Comparison of ENCODE assay signal across 14 cellular contexts in the genomic region with DNA sequence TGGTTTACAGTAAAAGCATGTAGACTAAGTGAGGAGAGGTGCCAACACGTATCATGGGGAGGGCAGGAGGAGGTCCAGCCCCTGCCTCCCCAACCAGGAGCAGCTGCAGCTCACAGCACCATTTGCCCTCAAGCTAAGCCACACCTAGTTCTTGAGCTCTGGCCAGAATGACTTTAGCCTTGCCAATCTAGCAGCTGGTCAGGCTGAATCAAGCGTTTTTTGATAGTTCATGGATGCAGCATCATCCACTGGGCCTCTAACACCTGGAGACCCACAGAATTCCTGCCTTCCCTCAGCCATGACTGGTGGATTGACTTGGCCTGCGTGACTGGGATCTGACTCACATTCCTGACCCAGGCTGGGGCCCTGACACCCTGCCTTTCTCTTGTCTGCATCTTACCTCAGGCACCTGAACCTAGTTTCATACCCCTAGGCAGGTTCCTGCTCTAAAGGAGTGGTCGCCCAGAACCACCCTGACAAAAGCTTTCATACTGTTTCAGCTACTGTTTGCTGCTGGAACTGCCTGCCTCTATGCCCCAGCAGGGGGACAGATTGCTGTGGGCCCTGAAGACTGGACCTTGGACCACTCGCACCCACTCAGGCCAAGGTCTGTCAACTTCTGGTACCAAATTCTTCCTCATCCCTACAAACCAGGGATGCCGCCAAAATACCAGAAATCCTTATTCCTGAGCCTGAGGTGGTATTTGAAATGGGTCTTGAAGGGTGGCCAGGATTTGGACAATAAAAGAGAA.
DNase-seq lines count a peak whose midpoint lies in the region; ATAC-seq and TF ChIP-seq lines count a peak whose summit lies in the region.
"Had no signal": no experiment of that assay in that cellular context is flagged by ENCODE, and none has a peak within 500 bp of the region (broad histone marks: within the 10 kb centered on the region; RNA-seq: fewer than 3 reads in every experiment).

No MANE protein-coding gene starts in this region.

- no peaks in the 10 kb centered on the region for H3K27me3 ChIP-seq in left lung

- H3K9me3 Mint-ChIP-seq in nephron: no peaks in the 10 kb centered on the region

- peaks cover 0 to 2% of the 10 kb centered on the region in 2 donors for H3K4me1 ChIP-seq in left lung

- H3K27ac Mint-ChIP-seq in nephron: peak overlapping the region in 2 of 3 experiments; percentile 91 to 96

- no peak overlapping the region for H3K27ac ChIP-seq in left lung
- H3K27ac ChIP-seq: KMS-11 had no signal

- intact Hi-C loops in left lung (cut with DNase I): no loop called here

- H3K36me3 Mint-ChIP-seq in nephron (ENCODE audit: low read depth): no peaks in the 10 kb centered on the region

- DNase-seq in Daoy (ENCODE audit: low read depth) (peak; percentile 66), NCI-H146 treated with DMSO at 0.1 percent for 48 hours (lab: John Stamatoyannopoulos, UW; ENCODE audit: unreplicated experiment) (peak; percentile 82), astrocyte of the hippocampus (ENCODE audit: low read depth, low spot score) (peak; percentile 34), activated T-cell treated with anti-CD3 and anti-CD28 coated beads for 4 hours (no peak), left lung (no peak)
- no peak for DNase-seq in effector CD8-positive, alpha-beta T cell (lab: John Stamatoyannopoulos, UW)
- DNase-seq: activated CD8-positive, alpha-beta memory T cell treated with anti-CD3 and anti-CD28 coated beads, Interleukin-2, amount 50 U/mL, for 48 hours; aorta; NK-92 treated with Interleukin-12 subunit alpha and Interleukin-12 subunit beta, amount 100 ng/mL, for 24 hours; occipital lobe; stimulated activated CD4-positive, alpha-beta T cell treated with anti-CD3 and anti-CD28 coated beads, Interleukin-4, amount 100 ng/mL, for 1 hour had no signal

- H3K4me1 Mint-ChIP-seq in nephron: peaks cover 15% of the 10 kb centered on the region

- no peak for TF ChIP-seq CTCF in nephron (IDR thresholded peaks at IDR 0.05; ENCODE audit: unreplicated experiment in 3 of 3)
- TF ChIP-seq CTCF in left lung (IDR thresholded peaks at IDR 0.05): no peak

- no peak overlapping the region for H3K4me3 Mint-ChIP-seq in nephron

- H3K36me3 ChIP-seq in left lung: no peaks in the 10 kb centered on the region

- H3K9me3 ChIP-seq in left lung: no peaks in the 10 kb centered on the region

- ATAC-seq in left lung: no peak
- ATAC-seq in GM21619 (IDR thresholded peaks at IDR 0.05; ENCODE audit: unreplicated experiment): no peak

- H3K4me3 ChIP-seq in left lung: no peak overlapping the region

- H3K27me3 Mint-ChIP-seq in nephron (ENCODE audit: low read depth): no peaks in the 10 kb centered on the region

Comparison
In these comparisons a context has a peak if more than half of its experiments do, and no peak if none do; other contexts are left out.
1. DNase-seq: peak in Daoy (single experiment), NCI-H146 treated with DMSO at 0.1 percent for 48 hours (single experiment) and astrocyte of the hippocampus (single experiment); none in activated T-cell treated with anti-CD3 and anti-CD28 coated beads for 4 hours (single experiment), effector CD8-positive, alpha-beta T cell (single experiment) and left lung (0 of 2).